ENCODE assay signal across 22 cellular contexts in the genomic region with DNA sequence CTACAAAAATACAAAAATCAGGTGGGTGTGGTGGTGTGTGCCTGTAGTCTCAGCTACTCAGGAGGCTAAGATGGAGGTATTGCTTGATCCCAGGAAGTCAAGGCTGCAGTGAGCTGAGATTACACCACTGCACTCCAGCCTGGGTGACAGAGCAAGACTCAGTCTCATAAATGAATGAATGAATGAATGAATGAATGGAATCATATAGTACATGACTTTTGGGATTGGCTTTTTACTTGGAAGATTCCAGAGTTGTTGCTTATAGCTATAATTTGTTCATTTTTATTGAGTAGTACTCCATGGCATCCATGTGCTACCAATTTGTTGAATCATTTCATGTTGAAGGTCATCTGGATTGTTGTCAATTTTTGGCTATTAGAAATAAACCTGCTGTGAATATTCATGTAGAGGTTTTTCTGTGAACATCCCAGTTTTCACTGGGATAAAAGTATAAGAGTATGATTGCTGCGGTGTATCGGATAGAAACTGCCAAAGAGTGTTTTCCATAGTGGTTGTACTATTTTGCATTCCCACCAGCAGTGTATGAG.
"Had no signal": no experiment of that assay in that cellular context is flagged by ENCODE, and none has a peak within 500 bp of the region (broad histone marks: within the 10 kb centered on the region; RNA-seq: fewer than 3 reads in every experiment).

No MANE protein-coding gene starts in this region.

- ATAC-seq: activated CD8-positive, alpha-beta T cell treated with anti-CD3 and anti-CD28 coated beads, Interleukin-2, amount 10 ng/mL, durations not matched to agents 7 days and 5 days; left lung; T-cell; upper lobe of right lung had no signal

- H3K36me3 Mint-ChIP-seq: immature natural killer cell had no signal

- H3K4me3 Mint-ChIP-seq: activated CD8-positive, alpha-beta T cell treated with anti-CD3 and anti-CD28 coated beads, Interleukin-2, amount 10 ng/mL, durations not matched to agents 7 days and 5 days; activated naive CD8-positive, alpha-beta T cell; activated T-helper 1 cell treated with anti-CD3 and anti-CD28 coated beads, Interleukin-12 subunit alpha, Interleukin-12 subunit beta, Interleukin-2, Interleukin-4 antibody, amounts not matched to agents 30 ng/mL and 10 ng/mL and 1 ng/mL, durations not matched to agents 14 hours and 24 hours and 36 hours; central memory CD8-positive, alpha-beta T cell; naive B cell; neural progenitor cell; T-cell; T-helper 2 cell treated with Interferon-gamma antibody and Interleukin-4, amounts not matched to agents 5 μg/mL and 100 μg/mL, for 36 hours had no signal

- H3K27ac Mint-ChIP-seq: activated CD8-positive, alpha-beta T cell treated with anti-CD3 and anti-CD28 coated beads, Interleukin-2, amount 10 ng/mL, durations not matched to agents 7 days and 5 days; activated naive CD8-positive, alpha-beta T cell; activated T-helper 1 cell treated with anti-CD3 and anti-CD28 coated beads, Interleukin-12 subunit alpha, Interleukin-12 subunit beta, Interleukin-2, Interleukin-4 antibody, amounts not matched to agents 30 ng/mL and 10 ng/mL and 1 ng/mL, durations not matched to agents 14 hours and 24 hours and 36 hours; neural progenitor cell; T-helper 2 cell treated with Interferon-gamma antibody and Interleukin-4, amounts not matched to agents 5 μg/mL and 100 μg/mL, for 36 hours had no signal

- DNase-seq: activated CD4-positive, alpha-beta T cell treated with anti-CD3 and anti-CD28 coated beads for 1 hour; activated CD4-positive, alpha-beta T cell treated with anti-CD3 and anti-CD28 coated beads, Interleukin-2, amount 50 U/mL, for 1 hour; activated CD8-positive, alpha-beta T cell treated with anti-CD3 and anti-CD28 coated beads, Interleukin-2, amount 10 ng/mL, durations not matched to agents 7 days and 5 days; activated gamma-delta T cell treated with Interleukin-2 at 50 U/mL for 16 hours; adrenal gland; brain microvascular endothelial cell; foreskin melanocyte; immature natural killer cell; left lung; naive B cell; stimulated activated CD4-positive, alpha-beta T cell treated with anti-CD3 and anti-CD28 coated beads, Interleukin-4, amount 100 ng/mL, for 1 hour; stimulated activated naive CD4-positive, alpha-beta T cell treated with Interleukin-2 at 50 U/mL for 16 hours; T-cell; upper lobe of right lung had no signal

- H3K9me3 Mint-ChIP-seq: activated T-helper 1 cell treated with anti-CD3 and anti-CD28 coated beads, Interleukin-12 subunit alpha, Interleukin-12 subunit beta, Interleukin-2, Interleukin-4 antibody, amounts not matched to agents 30 ng/mL and 10 ng/mL and 1 ng/mL, durations not matched to agents 14 hours and 24 hours and 36 hours; central memory CD8-positive, alpha-beta T cell; immature natural killer cell; T-cell; T-helper 2 cell treated with Interferon-gamma antibody and Interleukin-4, amounts not matched to agents 5 μg/mL and 100 μg/mL, for 36 hours had no signal

- H3K27me3 Mint-ChIP-seq: activated naive CD8-positive, alpha-beta T cell; central memory CD8-positive, alpha-beta T cell; naive B cell; T-cell had no signal

- H3K4me3 ChIP-seq: adrenal gland, ascending aorta, esophagus muscularis mucosa, left lung, lung, neural progenitor cell, upper lobe of right lung had no signal

- H3K4me1 Mint-ChIP-seq: neural progenitor cell had no signal
